In the genomic region with DNA sequence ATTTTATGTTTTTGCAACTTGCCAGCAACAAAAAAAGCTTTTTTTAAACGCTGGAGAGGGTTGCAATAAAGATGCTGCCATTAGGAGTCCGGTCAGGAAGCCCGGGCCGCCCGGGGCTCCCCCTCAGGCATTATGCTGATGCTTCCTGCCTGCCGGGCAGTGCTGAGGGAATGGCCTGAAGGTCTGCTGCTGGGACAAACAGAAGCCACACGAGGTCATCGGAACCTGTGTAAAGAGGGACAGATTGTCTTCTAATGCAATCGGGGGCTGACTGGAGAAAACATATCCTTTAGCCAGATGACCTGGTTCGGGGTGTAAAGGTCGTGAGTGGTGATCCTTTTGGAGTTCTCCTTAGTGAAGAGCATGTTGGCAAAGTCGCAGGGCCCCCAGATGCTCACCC, we compare ENCODE assay signal across 12 cellular contexts. TPM values are rescaled to one million over a fixed set of nuclear protein-coding genes. Genes with fewer than 3 reads are reported as not detected.
DNase-seq lines count a peak whose midpoint lies in the region; TF ChIP-seq lines count a peak whose summit lies in the region.
"Had no signal": no experiment of that assay in that cellular context is flagged by ENCODE, and none has a peak within 500 bp of the region (broad histone marks: within the 10 kb centered on the region; RNA-seq: fewer than 3 reads in every experiment).

No MANE protein-coding gene starts in this region.

- H3K27ac ChIP-seq in OCI-LY7 (ENCODE audit: low read depth, low read length, poor library complexity, severe bottlenecking) (no peak overlapping the region), neural progenitor cell (no peak overlapping the region)

- H3F3A ChIP-seq in neural progenitor cell (ENCODE audit: low read depth), result peaks cover 36% of the 10 kb centered on the region

- intact Hi-C loops in OCI-LY7 (cut with micrococcal nuclease; ENCODE audit: unreplicated experiment), result no loop called here
- intact Hi-C loops in activated T-helper 1 cell treated with anti-CD3 and anti-CD28 coated beads, Interleukin-12 subunit alpha, Interleukin-12 subunit beta, Interleukin-2, Interleukin-4 antibody, amounts not matched to agents 30 ng/mL and 10 ng/mL and 1 ng/mL, durations not matched to agents 14 hours and 24 hours and 36 hours (cut with micrococcal nuclease), result loop anchor here (5.0 kb wide), 3 partner anchors 324 to 1009 kb away; a partner anchor contains a TSS

- no TSS peak for BruUV-seq in OCI-LY7 (replicated peaks; lab: Mats Ljungman, UMichigan)

- H3K4me3 Mint-ChIP-seq in glutamatergic neuron (ENCODE audit: unreplicated experiment), result peak overlapping the region; percentile 83
- H3K4me3 Mint-ChIP-seq in neural progenitor cell, result peak overlapping the region; percentile 69
- H3K4me3 Mint-ChIP-seq in activated T-helper 1 cell treated with anti-CD3 and anti-CD28 coated beads, Interleukin-12 subunit alpha, Interleukin-12 subunit beta, Interleukin-2, Interleukin-4 antibody, amounts not matched to agents 30 ng/mL and 10 ng/mL and 1 ng/mL, durations not matched to agents 14 hours and 24 hours and 36 hours, result no peak overlapping the region

- H3K27me3 ChIP-seq in neural progenitor cell, result peaks cover 9% of the 10 kb centered on the region

- peaks cover 23% of the 10 kb centered on the region for H3K4me1 Mint-ChIP-seq in glutamatergic neuron (ENCODE audit: low read depth, unreplicated experiment)
- H3K4me1 Mint-ChIP-seq in neural progenitor cell, result peaks cover 50% of the 10 kb centered on the region
- H3K4me1 Mint-ChIP-seq in activated T-helper 1 cell treated with anti-CD3 and anti-CD28 coated beads, Interleukin-12 subunit alpha, Interleukin-12 subunit beta, Interleukin-2, Interleukin-4 antibody, amounts not matched to agents 30 ng/mL and 10 ng/mL and 1 ng/mL, durations not matched to agents 14 hours and 24 hours and 36 hours (ENCODE audit: low read depth), result peaks cover 15% of the 10 kb centered on the region

- H3K79me2 ChIP-seq in OCI-LY7 (ENCODE audit: insufficient read depth, low read depth, low read length) (no peaks in the 10 kb centered on the region), neural progenitor cell (ENCODE audit: low read depth) (peaks cover 64% of the 10 kb centered on the region)

- H3K4me3 ChIP-seq in OCI-LY7 (ENCODE audit: low read depth, low read length, poor library complexity, severe bottlenecking), result no peak overlapping the region
- peak overlapping the region; percentile 91 for H3K4me3 ChIP-seq in neural progenitor cell

- H3K4me1 ChIP-seq in OCI-LY7 (ENCODE audit: insufficient read depth, low read length, poor library complexity, severe bottlenecking), result peaks cover 15% of the 10 kb centered on the region
- H3K4me1 ChIP-seq in neural progenitor cell, result peaks cover 29% of the 10 kb centered on the region

- POLR2A ChIA-PET in OCI-LY7 (lab: Charles Lee), result interaction anchor here (0.6 to 1.9 kb wide), 2 partner anchors 13 to 382 kb away, joined by 3 to 12 read pairs; no protein-coding TSS in a partner anchor

- DNase-seq in COLO668 (lab: John Stamatoyannopoulos, UW; ENCODE audit: unreplicated experiment) (peak; percentile 56), OCI-LY7 (ENCODE audit: low spot score) (no peak), glutamatergic neuron (peak; percentile 76), neural progenitor cell (ENCODE audit: low spot score) (peak; percentile 61), NAMALWA (ENCODE audit: low spot score) (no peak), NCI-H524 (lab: John Stamatoyannopoulos, UW) (no peak), dedifferentiated amniotic fluid mesenchymal stem cell (ENCODE audit: extremely low spot score) (no peak)
- DNase-seq in activated T-helper 1 cell treated with anti-CD3 and anti-CD28 coated beads, Interleukin-12 subunit alpha, Interleukin-12 subunit beta, Interleukin-2, Interleukin-4 antibody, amounts not matched to agents 30 ng/mL and 10 ng/mL and 1 ng/mL, durations not matched to agents 14 hours and 24 hours and 36 hours (ENCODE audit: low spot score), result no peak
- DNase-seq: activated CD8-positive, alpha-beta memory T cell treated with anti-CD3 and anti-CD28 coated beads for 24 hours; DMS79 treated with DMSO at 0.1 percent for 48 hours; NCI-H1694 treated with DMSO at 0.1 percent for 48 hours; NCI-H774 had no signal

- H3K27me3 Mint-ChIP-seq in glutamatergic neuron (ENCODE audit: unreplicated experiment) (peaks cover 4% of the 10 kb centered on the region), neural progenitor cell (ENCODE audit: insufficient read depth, low read depth) (peaks cover 13% of the 10 kb centered on the region)
- peaks cover 12% of the 10 kb centered on the region for H3K27me3 Mint-ChIP-seq in activated T-helper 1 cell treated with anti-CD3 and anti-CD28 coated beads, Interleukin-12 subunit alpha, Interleukin-12 subunit beta, Interleukin-2, Interleukin-4 antibody, amounts not matched to agents 30 ng/mL and 10 ng/mL and 1 ng/mL, durations not matched to agents 14 hours and 24 hours and 36 hours (ENCODE audit: insufficient read depth)

- H4K20me1 ChIP-seq in OCI-LY7 (ENCODE audit: insufficient read depth, low read length) (0 out of 2 replicates have a peak, but pooled peaks cover 3% of the 10 kb centered on the region), neural progenitor cell (ENCODE audit: low read depth) (peaks cover 55% of the 10 kb centered on the region)

- H3K36me3 ChIP-seq in OCI-LY7 (ENCODE audit: insufficient read depth, low read length), result no peaks in the 10 kb centered on the region
- H3K36me3 ChIP-seq in neural progenitor cell, result no peaks in the 10 kb centered on the region

- peak overlapping the region; percentile 88 for H3K27ac Mint-ChIP-seq in glutamatergic neuron (ENCODE audit: unreplicated experiment)
- H3K27ac Mint-ChIP-seq in neural progenitor cell, result no peak overlapping the region
- no peak overlapping the region for H3K27ac Mint-ChIP-seq in activated T-helper 1 cell treated with anti-CD3 and anti-CD28 coated beads, Interleukin-12 subunit alpha, Interleukin-12 subunit beta, Interleukin-2, Interleukin-4 antibody, amounts not matched to agents 30 ng/mL and 10 ng/mL and 1 ng/mL, durations not matched to agents 14 hours and 24 hours and 36 hours

- H3K9me3 ChIP-seq in OCI-LY7 (ENCODE audit: low read length) (no peaks in the 10 kb centered on the region), neural progenitor cell (ENCODE audit: low read depth) (no peaks in the 10 kb centered on the region)

- no peak overlapping the region for H3K9ac ChIP-seq in neural progenitor cell

- H3K9me2 ChIP-seq in OCI-LY7 (ENCODE audit: insufficient read depth, low read length), result no peaks in the 10 kb centered on the region

- H3K9me3 Mint-ChIP-seq in glutamatergic neuron (ENCODE audit: unreplicated experiment) (peaks cover 18% of the 10 kb centered on the region), neural progenitor cell (peaks cover 3% of the 10 kb centered on the region)
- no peaks in the 10 kb centered on the region for H3K9me3 Mint-ChIP-seq in activated T-helper 1 cell treated with anti-CD3 and anti-CD28 coated beads, Interleukin-12 subunit alpha, Interleukin-12 subunit beta, Interleukin-2, Interleukin-4 antibody, amounts not matched to agents 30 ng/mL and 10 ng/mL and 1 ng/mL, durations not matched to agents 14 hours and 24 hours and 36 hours

- H3K36me3 Mint-ChIP-seq in glutamatergic neuron (ENCODE audit: unreplicated experiment) (no peaks in the 10 kb centered on the region), neural progenitor cell (peaks cover 5% of the 10 kb centered on the region)
- peaks cover 1% of the 10 kb centered on the region for H3K36me3 Mint-ChIP-seq in activated T-helper 1 cell treated with anti-CD3 and anti-CD28 coated beads, Interleukin-12 subunit alpha, Interleukin-12 subunit beta, Interleukin-2, Interleukin-4 antibody, amounts not matched to agents 30 ng/mL and 10 ng/mL and 1 ng/mL, durations not matched to agents 14 hours and 24 hours and 36 hours (ENCODE audit: low read depth)

- CTCF ChIA-PET in OCI-LY7 (lab: Charles Lee; ENCODE audit: unreplicated experiment), result no interaction called here

- peak overlapping the region; percentile 13 for H3K4me2 ChIP-seq in OCI-LY7 (ENCODE audit: low read length)
- H3K4me2 ChIP-seq in neural progenitor cell, result peak overlapping the region; percentile 83

- TF ChIP-seq CTCF in OCI-LY7 (conservative IDR thresholded peaks at IDR 0.05; ENCODE audit: low read length), result no peak
- TF ChIP-seq CTCF in glutamatergic neuron (IDR thresholded peaks at IDR 0.05; ENCODE audit: partially characterized antibody, unreplicated experiment), result no peak
- no peak for TF ChIP-seq CTCF in neural progenitor cell (IDR thresholded peaks at IDR 0.05)

- no peak overlapping the region for H2AFZ ChIP-seq in OCI-LY7 (ENCODE audit: low read length)
- no peak overlapping the region for H2AFZ ChIP-seq in neural progenitor cell (replicated peaks)

RNA-seq across cellular contexts. Expression of a gene that starts 2.3 kb away (rescaled TPM):
- total RNA-seq in OCI-LY7 (2014; rRNA removed; shearing (Covaris generic)), result 35.0 and 59.0 TPM in 2 replicates
- 51.9 and 55.8 TPM in 2 replicates for total RNA-seq in OCI-LY7 (2022)
- total RNA-seq in glutamatergic neuron (ENCODE audit: unreplicated experiment), result 103 TPM
- 41.9 and 85.3 TPM in 2 replicates for total RNA-seq in neural progenitor cell (ENCODE audit: low replicate concordance)
- total RNA-seq in activated T-helper 1 cell treated with anti-CD3 and anti-CD28 coated beads, Interleukin-12 subunit alpha, Interleukin-12 subunit beta, Interleukin-2, Interleukin-4 antibody, amounts not matched to agents 30 ng/mL and 10 ng/mL and 1 ng/mL, durations not matched to agents 14 hours and 24 hours and 36 hours, result 14.4 and 19.3 TPM in 2 replicates

Comparison
In these comparisons a context has a peak if more than half of its experiments do, and no peak if none do; other contexts are left out.
1. DNase-seq: peak in COLO668 (single experiment), glutamatergic neuron (single experiment) and neural progenitor cell (single experiment); none in OCI-LY7 (single experiment), NAMALWA (single experiment), activated T-helper 1 cell treated with anti-CD3 and anti-CD28 coated beads, Interleukin-12 subunit alpha, Interleukin-12 subunit beta, Interleukin-2, Interleukin-4 antibody, amounts not matched to agents 30 ng/mL and 10 ng/mL and 1 ng/mL, durations not matched to agents 14 hours and 24 hours and 36 hours (single experiment), NCI-H524 (0 of 2) and dedifferentiated amniotic fluid mesenchymal stem cell (single experiment).